ENCODE assay signal across 22 cellular contexts in genomic region chr5:145942749-145943148, GRCh38. TPM values are rescaled to one million over a fixed set of nuclear protein-coding genes. Genes with fewer than 3 reads are reported as not detected.
A peak's percentile ranks its signal among the peaks of the same experiment; 100 is the strongest.
DNase-seq lines count a peak whose midpoint lies in the region; ATAC-seq, FAIRE-seq and TF ChIP-seq lines count a peak whose summit lies in the region.
"Had no signal": no experiment of that assay in that cellular context is flagged by ENCODE, and none has a peak within 500 bp of the region (broad histone marks: within the 10 kb centered on the region; RNA-seq: fewer than 3 reads in every experiment).

No MANE protein-coding gene starts in this region.

- no peak overlapping the region for H3K27ac Mint-ChIP-seq in activated CD4-positive, alpha-beta T cell treated with anti-CD3 and anti-CD28 coated beads for 36 hours
- H3K27ac Mint-ChIP-seq: CD8-positive, alpha-beta memory T cell; H9 had no signal

- H3F3A ChIP-seq in MM.1S (ENCODE audit: insufficient read depth, low read length), result peaks cover 26% of the 10 kb centered on the region

- H3K4me1 ChIP-seq in A549, result peaks cover 83% of the 10 kb centered on the region
- peaks cover 66% of the 10 kb centered on the region for H3K4me1 ChIP-seq in MM.1S (ENCODE audit: low read length)
- H3K4me1 ChIP-seq in esophagus (ENCODE audit: control insufficient read depth in 2 of 2, insufficient read depth in 2 of 2, low read length in 1 of 2), result peaks cover 0 to 5% of the 10 kb centered on the region in 2 donors
- peaks cover 32% of the 10 kb centered on the region for H3K4me1 ChIP-seq in psoas muscle

- H3K27ac ChIP-seq in A549 (peak overlapping the region in 1 of 2 experiments; percentile 18; a peak in 2 of 6 replicates), MM.1S (ENCODE audit: low read length) (peak overlapping the region; percentile 65; the same call in 1 of the 2 replicates), esophagus (ENCODE audit: low read depth in 2 of 2, low read length in 1 of 2) (peak overlapping the region; percentile 79 to 86), psoas muscle (peak overlapping the region; percentile 53)
- H3K27ac ChIP-seq: BLaER1 treated with 17β-estradiol and CSF1 and Interleukin-3, amounts not matched to agents 10 nM and 100 nM; HL-60 had no signal

- no peak for TF ChIP-seq EP300 in A549 (IDR thresholded peaks at IDR 0.05)

- H3K9me3 ChIP-seq in A549 (no peaks in the 10 kb centered on the region), MM.1S (replicated peaks; ENCODE audit: insufficient read depth, low read length) (no peaks in the 10 kb centered on the region), esophagus (ENCODE audit: control insufficient read depth in 2 of 2, insufficient read depth in 1 of 2, low read depth in 1 of 2, low read length in 1 of 2) (no peaks in the 10 kb centered on the region), psoas muscle (no peaks in the 10 kb centered on the region)
- H3K9me3 ChIP-seq: BLaER1 treated with 17β-estradiol and CSF1 and Interleukin-3, amounts not matched to agents 10 nM and 100 nM had no signal

- no peaks in the 10 kb centered on the region for H4K20me1 ChIP-seq in MM.1S (ENCODE audit: insufficient read depth, low read length)
- H4K20me1 ChIP-seq: BLaER1 treated with 17β-estradiol and CSF1 and Interleukin-3, amounts not matched to agents 10 nM and 100 nM had no signal

- intact Hi-C loops in psoas muscle (cut with DNase I), result loop anchor here (5.0 kb wide), 2 partner anchors 40 to 105 kb away; no protein-coding TSS in a partner anchor
- intact Hi-C loops in activated CD4-positive, alpha-beta T cell treated with anti-CD3 and anti-CD28 coated beads for 36 hours (cut with DNase I, micrococcal nuclease), result loop anchor here in 1 of 2 experiments (10.0 kb wide), 1 partner anchor 1748 kb away; no protein-coding TSS in a partner anchor

- H3K27me3 Mint-ChIP-seq in activated CD4-positive, alpha-beta T cell treated with anti-CD3 and anti-CD28 coated beads for 36 hours, result peaks cover 51% of the 10 kb centered on the region

- no peaks in the 10 kb centered on the region for H3K36me3 Mint-ChIP-seq in activated CD4-positive, alpha-beta T cell treated with anti-CD3 and anti-CD28 coated beads for 36 hours (ENCODE audit: low read depth)
- H3K36me3 Mint-ChIP-seq: CD8-positive, alpha-beta memory T cell; IgD-negative memory B cell had no signal

- H3K27me3 ChIP-seq in MM.1S (replicated peaks; ENCODE audit: insufficient read depth, low read length), result no peaks in the 10 kb centered on the region
- no peaks in the 10 kb centered on the region for H3K27me3 ChIP-seq in esophagus (ENCODE audit: control insufficient read depth in 1 of 2, insufficient read depth in 2 of 2, low read length in 2 of 2)
- no peaks in the 10 kb centered on the region for H3K27me3 ChIP-seq in psoas muscle (ENCODE audit: insufficient read depth in 3 of 3, low read length in 2 of 3)
- H3K27me3 ChIP-seq: BLaER1 treated with 17β-estradiol and CSF1 and Interleukin-3, amounts not matched to agents 10 nM and 100 nM had no signal

- no peak for TF ChIP-seq POLR2A in A549 (IDR thresholded peaks at IDR 0.05; ENCODE audit: low read length)

- DNase-seq in A549 (ENCODE audit: low read depth in 1 of 2, low spot score in 1 of 2) (no peak), MM.1S (no peak), psoas muscle (no peak), GF-D8 (lab: John Stamatoyannopoulos, UW) (no peak), hepatic stellate cell (ENCODE audit: low spot score) (no peak), GM13977 (ENCODE audit: low spot score) (no peak)
- DNase-seq in activated CD4-positive, alpha-beta T cell treated with anti-CD3 and anti-CD28 coated beads for 36 hours, result no peak
- DNase-seq: CD8-positive, alpha-beta memory T cell; DMS79; H9; NCI-H1694 treated with DMSO at 0.1 percent for 48 hours; NCI-H510A; NCI-H748 treated with DMSO at 0.1 percent for 48 hours; NK-92 treated with Interleukin-12 subunit alpha and Interleukin-12 subunit beta, amount 100 ng/mL, for 24 hours; SHP77 treated with DMSO at 0.1 percent for 48 hours had no signal

- ATAC-seq in A549, result no peak
- ATAC-seq in psoas muscle, result no peak
- ATAC-seq in activated CD4-positive, alpha-beta T cell treated with anti-CD3 and anti-CD28 coated beads for 36 hours, result no peak

- H3K4me3 Mint-ChIP-seq in activated CD4-positive, alpha-beta T cell treated with anti-CD3 and anti-CD28 coated beads for 36 hours, result no peak overlapping the region
- H3K4me3 Mint-ChIP-seq: CD8-positive, alpha-beta memory T cell; H9; IgD-negative memory B cell had no signal

- H3K36me3 ChIP-seq in MM.1S (replicated peaks; ENCODE audit: insufficient read depth, low read length) (no peaks in the 10 kb centered on the region), esophagus (ENCODE audit: control insufficient read depth in 2 of 2, insufficient read depth in 2 of 2, low read length in 1 of 2) (no peaks in the 10 kb centered on the region), psoas muscle (ENCODE audit: insufficient read depth in 1 of 2, low read depth in 1 of 2) (no peaks in the 10 kb centered on the region)
- H3K36me3 ChIP-seq: BLaER1 treated with 17β-estradiol and CSF1 and Interleukin-3, amounts not matched to agents 10 nM and 100 nM had no signal

- POLR2A ChIA-PET in A549 (lab: Yijun Ruan, JAX), result interaction anchor here (0.7 kb wide), 1 partner anchor 11 kb away, joined by 4 read pairs; no protein-coding TSS in a partner anchor
- POLR2A ChIA-PET in activated CD4-positive, alpha-beta T cell treated with anti-CD3 and anti-CD28 coated beads for 36 hours (lab: Charles Lee), result no interaction called here

- in situ Hi-C loops in GM13977 (cut with MboI; ENCODE audit: low pct_unique_long_range_greater_than_20kb, low sequenced_read_pairs, unreplicated experiment), result no loop called here

- H3K9me2 ChIP-seq in MM.1S (replicated peaks; ENCODE audit: insufficient read depth, low read length), result no peaks in the 10 kb centered on the region

- FAIRE-seq in A549 (lab: Jason Lieb, UNC), result no peak
- FAIRE-seq: A204.1, HTR-8/SVneo had no signal

- no peaks in the 10 kb centered on the region for H3K9me3 Mint-ChIP-seq in activated CD4-positive, alpha-beta T cell treated with anti-CD3 and anti-CD28 coated beads for 36 hours (ENCODE audit: low read depth)
- H3K9me3 Mint-ChIP-seq: CD8-positive, alpha-beta memory T cell; H9; IgD-negative memory B cell had no signal

- no peaks in the 10 kb centered on the region for H3K79me2 ChIP-seq in MM.1S (ENCODE audit: low read length)

- H3K4me1 Mint-ChIP-seq in activated CD4-positive, alpha-beta T cell treated with anti-CD3 and anti-CD28 coated beads for 36 hours, result peaks cover 46% of the 10 kb centered on the region
- H3K4me1 Mint-ChIP-seq: IgD-negative memory B cell had no signal

- no peak for TF ChIP-seq CTCF in A549 (IDR thresholded peaks at IDR 0.05)
- no peak for TF ChIP-seq CTCF in MM.1S (IDR thresholded peaks at IDR 0.05; ENCODE audit: low read length)
- no peak for TF ChIP-seq CTCF in psoas muscle (IDR thresholded peaks at IDR 0.05)
- no peak for TF ChIP-seq CTCF in GM13977 (IDR thresholded peaks at IDR 0.05; ENCODE audit: extremely low read depth, insufficient read depth, missing control alignments)

- no peak for TF ChIP-seq RAD21 in A549 (conservative IDR thresholded peaks at IDR 0.05 in 1 of 2, IDR thresholded peaks at IDR 0.05 in 1 of 2)

- H2AFZ ChIP-seq in MM.1S (ENCODE audit: low read length), result no peak overlapping the region

- H3K4me3 ChIP-seq in A549, result no peak overlapping the region
- no peak overlapping the region for H3K4me3 ChIP-seq in MM.1S (ENCODE audit: low read length)
- no peak overlapping the region for H3K4me3 ChIP-seq in esophagus (ENCODE audit: low read depth in 1 of 2, low read length in 2 of 2)
- no peak overlapping the region for H3K4me3 ChIP-seq in psoas muscle
- H3K4me3 ChIP-seq: BLaER1 treated with 17β-estradiol and CSF1 and Interleukin-3, amounts not matched to agents 10 nM and 100 nM had no signal

- CTCF ChIA-PET in A549 (lab: Yijun Ruan, JAX), result interaction anchor here (0.5 to 2.8 kb wide), 3 partner anchors 13 to 231 kb away, joined by 3 to 9 read pairs (median 3); no protein-coding TSS in a partner anchor
- CTCF ChIA-PET in activated CD4-positive, alpha-beta T cell treated with anti-CD3 and anti-CD28 coated beads for 36 hours (lab: Charles Lee), result interaction anchor here (0.6 to 0.8 kb wide), 2 partner anchors 134 to 1756 kb away, joined by 3 read pairs; no protein-coding TSS in a partner anchor

- H3K4me2 ChIP-seq in A549, result no peak overlapping the region
- peak overlapping the region; percentile 55 for H3K4me2 ChIP-seq in MM.1S (ENCODE audit: low read depth, low read length)
- H3K4me2 ChIP-seq: BLaER1 treated with 17β-estradiol and CSF1 and Interleukin-3, amounts not matched to agents 10 nM and 100 nM had no signal

- no peak overlapping the region for H3K9ac ChIP-seq in MM.1S (ENCODE audit: low read length)
- H3K9ac ChIP-seq: BLaER1 treated with 17β-estradiol and CSF1 and Interleukin-3, amounts not matched to agents 10 nM and 100 nM had no signal

TF ChIP-seq in A549, 52 proteins besides CTCF, POLR2A, EP300 and RAD21:
- TF ChIP-seq EHMT2 (IDR thresholded peaks at IDR 0.05; ENCODE audit: low read depth) (no peak), ZFP36 (IDR thresholded peaks at IDR 0.05; ENCODE audit: borderline replicate concordance, partially characterized antibody) (peak; percentile 33), CEBPB (IDR thresholded peaks at IDR 0.05) (no peak)

RNA-seq across cellular contexts. Expression of gene SH3RF2, which starts 6.4 kb away (rescaled TPM):
- polyA plus RNA-seq in A549 (2011; rRNA removed) (6.0 and 6.9 TPM in 2 replicates), A549 (2017; fragmentation: RNase III; extraction: RNeasy Plus Mini Kit Qiagen cat#74134 plus additional on column Dnase treatment) (3.9 to 4.1 TPM (median 4.1 TPM) in 3 replicates), esophagus (10 to 100 TPM; 24.9 to 43.2 TPM), psoas muscle (10 to 100 TPM in 2 of 3 donors, 1 to 10 TPM in 1; 1.1 to 24.3 (median 14.9) TPM)
- 4.0 and 4.1 TPM in 2 replicates for polyA plus RNA-seq in A549 (2012; cell fraction: cytosol; rRNA removed)
- polyA plus RNA-seq in A549 (2012; cell fraction: nucleus; rRNA removed), result 9.6 and 11.8 TPM in 2 replicates
- polyA minus RNA-seq in A549 (2011; rRNA and poly(A)+ RNA removed), result 11.5 and 13.2 TPM in 2 replicates
- total RNA-seq in psoas muscle, result 10 to 100 TPM; 23.5 to 64.1 (median 38.2) TPM
- under 1 TPM; 0.43 to 0.63 TPM for total RNA-seq in activated CD4-positive, alpha-beta T cell treated with anti-CD3 and anti-CD28 coated beads for 36 hours
- total RNA-seq: OCI-LY7 had no signal
- polyA plus RNA-seq: IgD-negative memory B cell had no signal
